8 cellular contexts compared by ENCODE assay signal in the genomic region with DNA sequence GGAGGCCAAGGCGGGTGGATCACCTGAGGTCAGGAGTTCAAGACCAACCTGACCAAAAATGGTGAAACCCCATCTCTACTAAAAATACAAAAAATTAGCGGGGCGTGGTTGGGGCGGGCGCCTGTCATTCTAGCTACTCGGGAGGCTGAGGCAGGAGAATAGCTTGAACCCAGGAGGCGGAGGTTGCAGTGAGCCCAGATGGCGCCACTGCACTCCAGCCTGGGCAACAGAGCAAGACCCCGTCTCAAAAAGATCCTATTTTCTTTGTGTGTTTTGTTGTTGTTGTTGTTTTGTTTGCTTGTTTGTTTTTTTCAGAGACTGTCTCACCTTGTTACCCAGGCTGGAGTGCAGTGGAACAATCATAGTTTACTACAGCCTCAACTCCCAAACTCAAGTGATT. TPM values are rescaled to one million over a fixed set of nuclear protein-coding genes. Genes with fewer than 3 reads are reported as not detected.
DNase-seq lines count a peak whose midpoint lies in the region; ATAC-seq, FAIRE-seq and TF ChIP-seq lines count a peak whose summit lies in the region.
"Not testable (repeated sequence)": the region's sequence is repeated elsewhere in the genome, so short reads cannot be mapped to it uniquely, and the experiment has no call there.
"Had no signal": no experiment of that assay in that cellular context is flagged by ENCODE, and none has a peak within 500 bp of the region (broad histone marks: within the 10 kb centered on the region; RNA-seq: fewer than 3 reads in every experiment).

No MANE protein-coding gene starts in this region.

- H3K14ac ChIP-seq in IMR-90 (replicated peaks; ENCODE audit: low read depth, low read length): not testable (repeated sequence)

- H3K9me1 ChIP-seq in IMR-90 (ENCODE audit: insufficient read depth, low read length): not testable (repeated sequence)

- H3K4me3 ChIP-seq in IMR-90 (ENCODE audit: insufficient read depth, low read depth, low read length); GM12878; HepG2 (replicated peaks in 1 of 3; ENCODE audit: insufficient read depth in 1 of 3, low read depth in 2 of 3, low read length in 3 of 3); mesodermal cell (ENCODE audit: extremely low read depth, insufficient read depth, low read length, poor library complexity, severe bottlenecking); thoracic aorta: not testable (repeated sequence)

- not testable (repeated sequence) for H3K4me1 ChIP-seq in IMR-90 (ENCODE audit: control insufficient read depth, insufficient read depth, low read length); GM12878 (ENCODE audit: control insufficient read depth, insufficient read depth, low read length); mesodermal cell (ENCODE audit: control insufficient read depth, insufficient read depth, low read length, poor library complexity, severe bottlenecking)
- H3K4me1 ChIP-seq in HepG2 (ENCODE audit: insufficient read depth, low read length): peaks cover 51% of the 10 kb centered on the region
- H3K4me1 ChIP-seq in thoracic aorta (ENCODE audit: control insufficient read depth in 1 of 2, low read depth in 2 of 2): peaks cover 3 to 10% of the 10 kb centered on the region in 2 donors

- H3K4me2 ChIP-seq in IMR-90 (ENCODE audit: low read depth, low read length); GM12878 (ENCODE audit: control insufficient read depth, insufficient read depth); HepG2 (ENCODE audit: low read depth, low read length): not testable (repeated sequence)

- H3K9me3 ChIP-seq in IMR-90 (ENCODE audit: control insufficient read depth, insufficient read depth, low read length); GM12878 (replicated peaks; ENCODE audit: control insufficient read depth, insufficient read depth, low read length); HepG2 (ENCODE audit: low read length); mesodermal cell (ENCODE audit: control insufficient read depth, low read length); thoracic aorta: not testable (repeated sequence)

- H4K5ac ChIP-seq in IMR-90 (ENCODE audit: low read depth, low read length): not testable (repeated sequence)

- not testable (repeated sequence) for TF ChIP-seq RAD21 in IMR-90 (IDR thresholded peaks at IDR 0.05; ENCODE audit: low read length); GM12878 (IDR thresholded peaks at IDR 0.05; ENCODE audit: insufficient read depth, low read depth, low read length); HepG2 (CRISPR knock-in tag; IDR thresholded peaks at IDR 0.05)

- POLR2A ChIA-PET in IMR-90 (lab: Charles Lee; ENCODE audit: unreplicated experiment); HepG2 (lab: Yijun Ruan, JAX): not testable (repeated sequence)
- POLR2A ChIA-PET in GM12878 (lab: Charles Lee): interaction anchor here (0.6 to 1.3 kb wide), 4 partner anchors 11 to 36 kb away, joined by 3 to 6 read pairs (median 4); partner anchors contain the start of gene TRPV2

- H2AK9ac ChIP-seq in IMR-90 (replicated peaks; ENCODE audit: low read depth, low read length, poor library complexity): not testable (repeated sequence)

- not testable (repeated sequence) for H3K9ac ChIP-seq in IMR-90 (ENCODE audit: low read depth, low read length); GM12878 (ENCODE audit: control insufficient read depth, insufficient read depth, low read length); HepG2 (ENCODE audit: insufficient read depth, low read depth, low read length)

- H3K79me2 ChIP-seq in GM12878 (ENCODE audit: control insufficient read depth, insufficient read depth, low read length); HepG2 (ENCODE audit: insufficient read depth, low read length): not testable (repeated sequence)

- not testable (repeated sequence) for ATAC-seq in IMR-90 (ENCODE audit: low read depth); GM12878; left ventricle myocardium superior; HepG2; thoracic aorta (ENCODE audit: insufficient number of reproducible peaks, low FRiP score, low read depth)

- H2BK120ac ChIP-seq in IMR-90 (ENCODE audit: low read depth, low read length): not testable (repeated sequence)

- TF ChIP-seq POLR2A in IMR-90 (IDR thresholded peaks at IDR 0.05; ENCODE audit: low read depth, low read length); GM12878 (IDR thresholded peaks at IDR 0.05; ENCODE audit: low read depth, low read length); HepG2 (IDR thresholded peaks at IDR 0.05; ENCODE audit: insufficient read depth in 1 of 2, low read depth in 2 of 2, low read length in 2 of 2): not testable (repeated sequence)

- not testable (repeated sequence) for H2BK20ac ChIP-seq in IMR-90 (ENCODE audit: low read depth, low read length)

- SMC1A ChIA-PET in GM12878 (lab: Charles Lee; ENCODE audit: uncharacterized antibody, unreplicated experiment): interaction anchor here (1.7 to 6.4 kb wide), 3 partner anchors 13 to 40 kb away, joined by 5 to 41 read pairs (median 8); partner anchors contain the start of gene TRPV2

- DNase-seq in IMR-90; GM12878 (ENCODE audit: low read depth, low spot score); HepG2 (ENCODE audit: low spot score); thoracic aorta (ENCODE audit: low spot score): not testable (repeated sequence)
- DNase-seq in left ventricle myocardium superior (peak; percentile 7), posterior vena cava (ENCODE audit: low spot score) (peak; percentile 12)

- FAIRE-seq in GM12878 (lab: Jason Lieb, UNC); HepG2 (lab: Jason Lieb, UNC): not testable (repeated sequence)

- not testable (repeated sequence) for H3K4ac ChIP-seq in IMR-90 (ENCODE audit: low read depth, low read length)

- dilution Hi-C loops in IMR-90 (cut with HindIII; ENCODE audit: low sequenced_read_pairs, unreplicated experiment): not testable (repeated sequence)

- TF ChIP-seq CTCF in IMR-90 (conservative IDR thresholded peaks at IDR 0.05; ENCODE audit: low read depth, low read length); GM12878 (IDR thresholded peaks at IDR 0.05 in 2 of 3, conservative IDR thresholded peaks at IDR 0.05 in 1 of 3; ENCODE audit: control insufficient read depth in 2 of 3, extremely low read depth in 1 of 3, insufficient read depth in 1 of 3, low read depth in 3 of 3, low read length in 3 of 3); HepG2 (CRISPR knock-in tag; IDR thresholded peaks at IDR 0.05); thoracic aorta (IDR thresholded peaks at IDR 0.05): not testable (repeated sequence)

- RAD21 ChIA-PET in GM12878 (lab: Charles Lee; ENCODE audit: unreplicated experiment): interaction anchor here (0.7 to 3.0 kb wide), 3 partner anchors 12 to 36 kb away, joined by 3 to 17 read pairs (median 3); partner anchors contain the start of gene TRPV2

- TF ChIP-seq EP300 in GM12878 (IDR thresholded peaks at IDR 0.05; ENCODE audit: borderline replicate concordance in 1 of 2, control insufficient read depth in 1 of 2, low read depth in 2 of 2, low read length in 2 of 2); HepG2 (IDR thresholded peaks at IDR 0.05; ENCODE audit: low read depth in 2 of 2, low read length in 2 of 2); HepG2 (CRISPR knock-in tag; IDR thresholded peaks at IDR 0.05; ENCODE audit: borderline replicate concordance): not testable (repeated sequence)

- H4K20me1 ChIP-seq in IMR-90 (ENCODE audit: insufficient read depth, low read length); GM12878 (ENCODE audit: control insufficient read depth, insufficient read depth); HepG2 (ENCODE audit: insufficient read depth, low read length): not testable (repeated sequence)

- not testable (repeated sequence) for H4K91ac ChIP-seq in IMR-90 (ENCODE audit: insufficient read depth, low read depth, low read length)

- not testable (repeated sequence) for H2BK15ac ChIP-seq in IMR-90 (ENCODE audit: low read depth, low read length)

- 97% methylated on average over 6 of the region's 9 CpGs; no CpG with 5 or more reads in 1 of the 2 experiments for WGBS in IMR-90 (ENCODE audit: extremely low coverage in 2 of 2, insufficient read length in 1 of 2), 2 experiments
- 49% methylated on average over 9 of the region's 9 CpGs for WGBS in GM12878 (ENCODE audit: insufficient coverage, insufficient replicate concordance, low lambda C conversion rate, missing lambda C conversion rate)
- 76% methylated on average over 9 of the region's 9 CpGs for WGBS in HepG2 (ENCODE audit: low lambda C conversion rate)
- WGBS in mesodermal cell (ENCODE audit: insufficient coverage in 2 of 2), 2 experiments: 95 to 97% methylated on average over 7 to 8 of the region's 9 CpGs

- not testable (repeated sequence) for H3K79me1 ChIP-seq in IMR-90 (ENCODE audit: low read depth in 1 of 2, low read length in 2 of 2)

- intact Hi-C loops in IMR-90 (cut with micrococcal nuclease); GM12878 (cut with micrococcal nuclease; ENCODE audit: unreplicated experiment); left ventricle myocardium superior (cut with micrococcal nuclease); HepG2 (cut with micrococcal nuclease; ENCODE audit: unreplicated experiment); posterior vena cava (cut with DNase I): not testable (repeated sequence)

- H3K56ac ChIP-seq in IMR-90 (ENCODE audit: extremely low read depth, insufficient read depth, low read length): not testable (repeated sequence)

- H2AK5ac ChIP-seq in IMR-90 (ENCODE audit: low read depth, low read length): 0 out of 2 replicates have a peak overlapping the region, but pooled peaks have one; percentile 2

- H2AFZ ChIP-seq in IMR-90 (replicated peaks; ENCODE audit: low read length, poor library complexity); GM12878 (ENCODE audit: control insufficient read depth, low read depth, low read length); HepG2 (ENCODE audit: low read length): not testable (repeated sequence)

- not testable (repeated sequence) for BruUV-seq in IMR-90 (replicated peaks; lab: Mats Ljungman, UMichigan); GM12878 (replicated peaks; lab: Mats Ljungman, UMichigan); HepG2 (replicated peaks; lab: Mats Ljungman, UMichigan)

- H3K23ac ChIP-seq in IMR-90 (ENCODE audit: low read depth, low read length): not testable (repeated sequence)

- H4K8ac ChIP-seq in IMR-90 (ENCODE audit: low read depth in 2 of 2, low read length in 2 of 2): not testable (repeated sequence)

- in situ Hi-C loops in IMR-90 (cut with MboI; ENCODE audit: low sequenced_read_pairs); GM12878 (cut with MboI); HepG2 (cut with HindIII; ENCODE audit: extremely low pct_ligation_motif_present, low pct_unique_long_range_greater_than_20kb): not testable (repeated sequence)

- not testable (repeated sequence) for H3K27me3 ChIP-seq in IMR-90 (ENCODE audit: control insufficient read depth, insufficient read depth, low read length); GM12878 (replicated peaks in 1 of 2; ENCODE audit: control insufficient read depth in 2 of 2, insufficient read depth in 2 of 2, low read length in 1 of 2); HepG2 (ENCODE audit: control insufficient read depth in 1 of 2, insufficient read depth in 2 of 2, low read length in 2 of 2); thoracic aorta (replicated peaks; ENCODE audit: insufficient read depth)

- H2BK5ac ChIP-seq in IMR-90 (ENCODE audit: low read depth, low read length, poor library complexity, severe bottlenecking): not testable (repeated sequence)

- CTCF ChIA-PET in IMR-90 (lab: Yijun Ruan, JAX); HepG2 (lab: Yijun Ruan, JAX; ENCODE audit: low intra/inter-chr PET ratio, low total read pairs): not testable (repeated sequence)
- CTCF ChIA-PET in GM12878 (lab: Yijun Ruan, JAX): interaction anchor here (0.7 to 6.1 kb wide), 6 partner anchors 13 to 40 kb away, joined by 3 to 55 read pairs (median 4); partner anchors contain the start of genes TRPV2 and UBB

- not testable (repeated sequence) for H3K36me3 ChIP-seq in IMR-90 (ENCODE audit: control insufficient read depth, insufficient read depth, low read length); GM12878 (ENCODE audit: control insufficient read depth in 2 of 2, insufficient read depth in 2 of 2, low read length in 1 of 2); HepG2 (replicated peaks in 1 of 2; ENCODE audit: control insufficient read depth in 1 of 2, insufficient read depth in 2 of 2, low read length in 2 of 2); mesodermal cell (ENCODE audit: control insufficient read depth, insufficient read depth, low read length); thoracic aorta

- H3K18ac ChIP-seq in IMR-90 (ENCODE audit: low read depth, low read length): not testable (repeated sequence)

- H3K27ac ChIP-seq in IMR-90 (ENCODE audit: insufficient read depth, low read length); GM12878 (ENCODE audit: control insufficient read depth, insufficient read depth); HepG2 (ENCODE audit: extremely low read length, insufficient read depth, low read length): not testable (repeated sequence)
- H3K27ac ChIP-seq in mesodermal cell (ENCODE audit: low read depth, low read length, severe bottlenecking): peak overlapping the region; percentile 76
- H3K27ac ChIP-seq in thoracic aorta: peak overlapping the region; percentile 48 to 74

RNA-seq across cellular contexts. Expression of gene TRPV2, which starts 11.5 kb away (rescaled TPM):
- total RNA-seq in IMR-90 (2012; rRNA removed) (27.2 and 30.8 TPM in 2 replicates), GM12878 (2014; rRNA removed) (59.4 and 61.3 TPM in 2 replicates), GM12878 (2014; rRNA removed; fragmentation: Illumina TruSeq; extraction: Trizol) (25.6 and 29.7 TPM in 2 replicates), GM12878 (2021) (87.4 and 93.7 TPM in 2 replicates), left ventricle myocardium superior (8.1 TPM), HepG2 (2016; rRNA removed; fragmentation: Illumina TruSeq; extraction: Trizol) (7.3 and 13.6 TPM in 2 replicates), posterior vena cava (10 to 100 TPM; 35.7 to 40.8 TPM), thoracic aorta (10 to 100 TPM; 18.5 to 28.6 TPM)
- polyA plus RNA-seq in IMR-90 (2012; rRNA removed) (32.8 and 36.4 TPM in 2 replicates), GM12878 (2011; rRNA removed) (33.3 and 82.6 TPM in 2 replicates), GM12878 (2014; fragmentation: Illumina TruSeq; extraction: Trizol) (15.4 and 27.3 TPM in 2 replicates), GM12878 (2014; fragmentation: Nextera tagmentation; extraction: Ambion mirVana) (10 to 100 TPM in 1 of 2 experiments, 1 to 10 TPM in 1; 8.9 to 29.2 TPM), GM12878 (2014; rRNA removed) (48.8 and 58.4 TPM in 2 replicates), GM12878 (2016; fragmentation: Nextera tagmentation; extraction: Ambion mirVana) (10 to 100 TPM; 83.6 to 94.4 TPM), HepG2 (2011; rRNA removed) (21.3 and 37.6 TPM in 2 replicates)
- polyA plus RNA-seq in IMR-90 (2012; cell fraction: cytosol; rRNA removed): 28.0 and 41.7 TPM in 2 replicates
- polyA plus RNA-seq in IMR-90 (2012; cell fraction: nucleus; rRNA removed; ENCODE audit: low replicate concordance): 30.3 and 55.3 TPM in 2 replicates
- 149 and 160 TPM in 2 replicates for total RNA-seq in GM12878 (2013; cell fraction: nucleolus; rRNA removed)
- polyA plus RNA-seq in GM12878 (2011; ENCODE audit: low read depth): 30.3 TPM
- 82.4 and 108 TPM in 2 replicates for polyA plus RNA-seq in GM12878 (2011; cell fraction: cytosol; rRNA removed)
- 175 and 207 TPM in 2 replicates for polyA plus RNA-seq in GM12878 (2011; cell fraction: nucleus; rRNA removed)
- polyA plus RNA-seq in GM12878 (2012): 53.6 and 60.7 TPM in 2 replicates
- polyA minus RNA-seq in GM12878 (2011; rRNA and poly(A)+ RNA removed): 96.8 and 119 TPM in 2 replicates
- polyA minus RNA-seq in GM12878 (2011; cell fraction: cytosol; rRNA and poly(A)+ RNA removed): 62.9 and 70.0 TPM in 2 replicates
- 41.5 and 63.6 TPM in 2 replicates for polyA minus RNA-seq in GM12878 (2011; cell fraction: nucleus; rRNA and poly(A)+ RNA removed)
- 3.5 and 3.8 TPM in 2 replicates for total RNA-seq in HepG2 (2016; cell fraction: cytosol; rRNA removed; fragmentation: Illumina TruSeq; extraction: Trizol; ENCODE audit: low read depth)
- 6.3 and 14.4 TPM in 2 replicates for total RNA-seq in HepG2 (2016; cell fraction: insoluble cytoplasmic fraction; rRNA removed; fragmentation: Illumina TruSeq; extraction: Trizol)
- total RNA-seq in HepG2 (2016; cell fraction: membrane; rRNA removed; fragmentation: Illumina TruSeq; extraction: Trizol): 3.2 and 4.6 TPM in 2 replicates
- 9.6 and 14.3 TPM in 2 replicates for total RNA-seq in HepG2 (2016; cell fraction: nucleus; rRNA removed; fragmentation: Illumina TruSeq; extraction: Trizol)
- polyA plus RNA-seq in HepG2 (2011; cell fraction: cytosol; rRNA removed): 20.1 and 21.2 TPM in 2 replicates
- polyA plus RNA-seq in HepG2 (2011; cell fraction: nucleus; rRNA removed): 40.8 and 61.1 TPM in 2 replicates
- polyA plus RNA-seq in HepG2 (2012): 26.6 and 37.4 TPM in 2 replicates
- polyA plus RNA-seq in HepG2 (2016; cell fraction: cytosol; fragmentation: Illumina TruSeq; extraction: Trizol; ENCODE audit: low read depth): 2.0 and 2.3 TPM in 2 replicates
- 3.6 and 5.9 TPM in 2 replicates for polyA plus RNA-seq in HepG2 (2016; cell fraction: insoluble cytoplasmic fraction; fragmentation: Illumina TruSeq; extraction: Trizol; ENCODE audit: low read depth)
- 2.2 and 2.8 TPM in 2 replicates for polyA plus RNA-seq in HepG2 (2016; cell fraction: membrane; fragmentation: Illumina TruSeq; extraction: Trizol; ENCODE audit: low read depth)
- 14.9 and 19.2 TPM in 2 replicates for polyA plus RNA-seq in HepG2 (2016; cell fraction: nucleus; fragmentation: Illumina TruSeq; extraction: Trizol; ENCODE audit: insufficient read depth, low read depth)
- 1.4 and 45.5 TPM in 2 replicates for polyA minus RNA-seq in HepG2 (2011; rRNA and poly(A)+ RNA removed; ENCODE audit: low replicate concordance)
- 24.7 and 31.6 TPM in 2 replicates for polyA minus RNA-seq in HepG2 (2011; cell fraction: cytosol; rRNA and poly(A)+ RNA removed)
- polyA minus RNA-seq in HepG2 (2011; cell fraction: nucleus; rRNA and poly(A)+ RNA removed): 11.8 and 18.9 TPM in 2 replicates
- 40.3 TPM for polyA plus RNA-seq in mesodermal cell (2013, experiment 1 of 2)
- 37.5 TPM for polyA plus RNA-seq in mesodermal cell (2013, experiment 2 of 2)
- total RNA-seq: A673 had no signal

RNA-seq across cellular contexts. Expression of gene UBB, which starts 23.0 kb away (rescaled TPM):
- total RNA-seq in IMR-90 (2012; rRNA removed) (3,383 and 4,283 TPM in 2 replicates), GM12878 (2014; rRNA removed) (2,686 and 2,754 TPM in 2 replicates), GM12878 (2014; rRNA removed; fragmentation: Illumina TruSeq; extraction: Trizol) (1,488 and 1,495 TPM in 2 replicates), GM12878 (2021) (1,455 and 1,463 TPM in 2 replicates), left ventricle myocardium superior (1,672 TPM), HepG2 (2016; rRNA removed; fragmentation: Illumina TruSeq; extraction: Trizol) (2,066 and 2,598 TPM in 2 replicates), posterior vena cava (100 to 1,000 TPM; 581 to 633 TPM), thoracic aorta (100 to 1,000 TPM; 520 to 686 TPM)
- polyA plus RNA-seq in IMR-90 (2012; rRNA removed) (2,561 and 3,167 TPM in 2 replicates), GM12878 (2011; rRNA removed) (608 and 1,133 TPM in 2 replicates), GM12878 (2014; fragmentation: Illumina TruSeq; extraction: Trizol) (1,621 and 1,633 TPM in 2 replicates), GM12878 (2014; fragmentation: Nextera tagmentation; extraction: Ambion mirVana) (1,000 to 10,000 TPM; 4,008 to 4,246 TPM), GM12878 (2014; rRNA removed) (2,006 and 2,356 TPM in 2 replicates), GM12878 (2016; fragmentation: Nextera tagmentation; extraction: Ambion mirVana) (1,000 to 10,000 TPM; 2,193 to 2,309 TPM), HepG2 (2011; rRNA removed) (1,130 and 1,263 TPM in 2 replicates)
- polyA plus RNA-seq in IMR-90 (2012; cell fraction: cytosol; rRNA removed): 2,294 and 4,532 TPM in 2 replicates
- 753 and 838 TPM in 2 replicates for polyA plus RNA-seq in IMR-90 (2012; cell fraction: nucleus; rRNA removed; ENCODE audit: low replicate concordance)
- 114 and 119 TPM in 2 replicates for total RNA-seq in GM12878 (2013; cell fraction: nucleolus; rRNA removed)
- 1,026 TPM for polyA plus RNA-seq in GM12878 (2011; ENCODE audit: low read depth)
- polyA plus RNA-seq in GM12878 (2011; cell fraction: cytosol; rRNA removed): 2,029 and 2,469 TPM in 2 replicates
- 935 and 994 TPM in 2 replicates for polyA plus RNA-seq in GM12878 (2011; cell fraction: nucleus; rRNA removed)
- polyA plus RNA-seq in GM12878 (2012): 1,643 and 1,891 TPM in 2 replicates
- 1,101 and 1,306 TPM in 2 replicates for polyA minus RNA-seq in GM12878 (2011; rRNA and poly(A)+ RNA removed)
- 411 and 476 TPM in 2 replicates for polyA minus RNA-seq in GM12878 (2011; cell fraction: cytosol; rRNA and poly(A)+ RNA removed)
- 196 and 307 TPM in 2 replicates for polyA minus RNA-seq in GM12878 (2011; cell fraction: nucleus; rRNA and poly(A)+ RNA removed)
- total RNA-seq in HepG2 (2016; cell fraction: cytosol; rRNA removed; fragmentation: Illumina TruSeq; extraction: Trizol; ENCODE audit: low read depth): 1,884 and 2,042 TPM in 2 replicates
- total RNA-seq in HepG2 (2016; cell fraction: insoluble cytoplasmic fraction; rRNA removed; fragmentation: Illumina TruSeq; extraction: Trizol): 2,199 and 2,677 TPM in 2 replicates
- total RNA-seq in HepG2 (2016; cell fraction: membrane; rRNA removed; fragmentation: Illumina TruSeq; extraction: Trizol): 1,573 and 1,587 TPM in 2 replicates
- 582 and 612 TPM in 2 replicates for total RNA-seq in HepG2 (2016; cell fraction: nucleus; rRNA removed; fragmentation: Illumina TruSeq; extraction: Trizol)
- polyA plus RNA-seq in HepG2 (2011; cell fraction: cytosol; rRNA removed): 1,588 and 1,623 TPM in 2 replicates
- 397 and 543 TPM in 2 replicates for polyA plus RNA-seq in HepG2 (2011; cell fraction: nucleus; rRNA removed)
- polyA plus RNA-seq in HepG2 (2012): 1,977 and 2,062 TPM in 2 replicates
- 1,937 and 2,024 TPM in 2 replicates for polyA plus RNA-seq in HepG2 (2016; cell fraction: cytosol; fragmentation: Illumina TruSeq; extraction: Trizol; ENCODE audit: low read depth)
- polyA plus RNA-seq in HepG2 (2016; cell fraction: insoluble cytoplasmic fraction; fragmentation: Illumina TruSeq; extraction: Trizol; ENCODE audit: low read depth): 1,705 and 1,710 TPM in 2 replicates
- 1,088 and 1,107 TPM in 2 replicates for polyA plus RNA-seq in HepG2 (2016; cell fraction: membrane; fragmentation: Illumina TruSeq; extraction: Trizol; ENCODE audit: low read depth)
- 679 and 692 TPM in 2 replicates for polyA plus RNA-seq in HepG2 (2016; cell fraction: nucleus; fragmentation: Illumina TruSeq; extraction: Trizol; ENCODE audit: insufficient read depth, low read depth)
- polyA minus RNA-seq in HepG2 (2011; rRNA and poly(A)+ RNA removed; ENCODE audit: low replicate concordance): 1,440 and 2,606 TPM in 2 replicates
- polyA minus RNA-seq in HepG2 (2011; cell fraction: cytosol; rRNA and poly(A)+ RNA removed): 681 and 793 TPM in 2 replicates
- 194 and 303 TPM in 2 replicates for polyA minus RNA-seq in HepG2 (2011; cell fraction: nucleus; rRNA and poly(A)+ RNA removed)
- 2,450 TPM for polyA plus RNA-seq in mesodermal cell (2013, experiment 1 of 2)
- 2,331 TPM for polyA plus RNA-seq in mesodermal cell (2013, experiment 2 of 2)

RNA-seq across cellular contexts. Expression of gene CENPV, which starts 50.6 kb away (rescaled TPM):
- total RNA-seq in IMR-90 (2012; rRNA removed): 35.3 and 38.6 TPM in 2 replicates
- polyA plus RNA-seq in IMR-90 (2012; rRNA removed): 49.8 and 52.2 TPM in 2 replicates
- 35.9 and 108 TPM in 2 replicates for polyA plus RNA-seq in IMR-90 (2012; cell fraction: cytosol; rRNA removed)
- 35.8 and 72.9 TPM in 2 replicates for polyA plus RNA-seq in IMR-90 (2012; cell fraction: nucleus; rRNA removed; ENCODE audit: low replicate concordance)
- total RNA-seq in GM12878 (2013; cell fraction: nucleolus; rRNA removed): 30.7 and 33.5 TPM in 2 replicates
- total RNA-seq in GM12878 (2014; rRNA removed): 84.2 and 93.2 TPM in 2 replicates
- total RNA-seq in GM12878 (2014; rRNA removed; fragmentation: Illumina TruSeq; extraction: Trizol): 87.5 and 90.7 TPM in 2 replicates
- total RNA-seq in GM12878 (2021): 94.9 and 98.6 TPM in 2 replicates
- 55.4 TPM for polyA plus RNA-seq in GM12878 (2011; ENCODE audit: low read depth)
- 83.7 and 93.4 TPM in 2 replicates for polyA plus RNA-seq in GM12878 (2011; rRNA removed)
- polyA plus RNA-seq in GM12878 (2011; cell fraction: cytosol; rRNA removed): 75.3 and 100 TPM in 2 replicates
- 88.9 and 92.2 TPM in 2 replicates for polyA plus RNA-seq in GM12878 (2011; cell fraction: nucleus; rRNA removed)
- polyA plus RNA-seq in GM12878 (2012): 48.3 and 50.3 TPM in 2 replicates
- 80.1 and 94.1 TPM in 2 replicates for polyA plus RNA-seq in GM12878 (2014; fragmentation: Illumina TruSeq; extraction: Trizol)
- 10 to 100 TPM; 22.5 to 68.0 TPM for polyA plus RNA-seq in GM12878 (2014; fragmentation: Nextera tagmentation; extraction: Ambion mirVana)
- polyA plus RNA-seq in GM12878 (2014; rRNA removed): 77.5 and 86.0 TPM in 2 replicates
- 10 to 100 TPM; 70.8 to 72.7 TPM for polyA plus RNA-seq in GM12878 (2016; fragmentation: Nextera tagmentation; extraction: Ambion mirVana)
- 41.9 and 43.8 TPM in 2 replicates for polyA minus RNA-seq in GM12878 (2011; rRNA and poly(A)+ RNA removed)
- 8.3 and 11.1 TPM in 2 replicates for polyA minus RNA-seq in GM12878 (2011; cell fraction: cytosol; rRNA and poly(A)+ RNA removed)
- 11.2 and 14.4 TPM in 2 replicates for polyA minus RNA-seq in GM12878 (2011; cell fraction: nucleus; rRNA and poly(A)+ RNA removed)
- total RNA-seq in left ventricle myocardium superior: 14.2 TPM
- 216 and 292 TPM in 2 replicates for total RNA-seq in HepG2 (2016; rRNA removed; fragmentation: Illumina TruSeq; extraction: Trizol)
- total RNA-seq in HepG2 (2016; cell fraction: cytosol; rRNA removed; fragmentation: Illumina TruSeq; extraction: Trizol; ENCODE audit: low read depth): 661 and 704 TPM in 2 replicates
- 238 and 290 TPM in 2 replicates for total RNA-seq in HepG2 (2016; cell fraction: insoluble cytoplasmic fraction; rRNA removed; fragmentation: Illumina TruSeq; extraction: Trizol)
- total RNA-seq in HepG2 (2016; cell fraction: membrane; rRNA removed; fragmentation: Illumina TruSeq; extraction: Trizol): 633 and 641 TPM in 2 replicates
- 133 and 151 TPM in 2 replicates for total RNA-seq in HepG2 (2016; cell fraction: nucleus; rRNA removed; fragmentation: Illumina TruSeq; extraction: Trizol)
- 159 and 193 TPM in 2 replicates for polyA plus RNA-seq in HepG2 (2011; rRNA removed)
- polyA plus RNA-seq in HepG2 (2011; cell fraction: cytosol; rRNA removed): 149 and 152 TPM in 2 replicates
- polyA plus RNA-seq in HepG2 (2011; cell fraction: nucleus; rRNA removed): 166 and 206 TPM in 2 replicates
- polyA plus RNA-seq in HepG2 (2012): 145 and 146 TPM in 2 replicates
- 677 and 732 TPM in 2 replicates for polyA plus RNA-seq in HepG2 (2016; cell fraction: cytosol; fragmentation: Illumina TruSeq; extraction: Trizol; ENCODE audit: low read depth)
- polyA plus RNA-seq in HepG2 (2016; cell fraction: insoluble cytoplasmic fraction; fragmentation: Illumina TruSeq; extraction: Trizol; ENCODE audit: low read depth): 223 and 226 TPM in 2 replicates
- 572 and 580 TPM in 2 replicates for polyA plus RNA-seq in HepG2 (2016; cell fraction: membrane; fragmentation: Illumina TruSeq; extraction: Trizol; ENCODE audit: low read depth)
- 273 and 282 TPM in 2 replicates for polyA plus RNA-seq in HepG2 (2016; cell fraction: nucleus; fragmentation: Illumina TruSeq; extraction: Trizol; ENCODE audit: insufficient read depth, low read depth)
- polyA minus RNA-seq in HepG2 (2011; rRNA and poly(A)+ RNA removed; ENCODE audit: low replicate concordance): 85.8 and 95.1 TPM in 2 replicates
- 30.3 and 32.7 TPM in 2 replicates for polyA minus RNA-seq in HepG2 (2011; cell fraction: cytosol; rRNA and poly(A)+ RNA removed)
- 68.9 and 72.5 TPM in 2 replicates for polyA minus RNA-seq in HepG2 (2011; cell fraction: nucleus; rRNA and poly(A)+ RNA removed)
- polyA plus RNA-seq in mesodermal cell (2013, experiment 1 of 2): 149 TPM
- 138 TPM for polyA plus RNA-seq in mesodermal cell (2013, experiment 2 of 2)
- total RNA-seq in posterior vena cava: 10 to 100 TPM; 15.8 to 25.9 TPM
- total RNA-seq in thoracic aorta: 10 to 100 TPM; 12.0 to 32.5 TPM
